Comparison of ENCODE assay signal across 9 cellular contexts in genomic region chr3:10602769-10603768, GRCh38.
DNase-seq lines count a peak whose midpoint lies in the region; ATAC-seq lines count a peak whose summit lies in the region.
"Had no signal": no experiment of that assay in that cellular context is flagged by ENCODE, and none has a peak within 500 bp of the region (broad histone marks: within the 10 kb centered on the region; RNA-seq: fewer than 3 reads in every experiment).

No MANE protein-coding gene starts in this region.

- peak; percentile 40 for DNase-seq in activated CD4-positive, CD25-positive, alpha-beta regulatory T cell treated with anti-CD3 and anti-CD28 coated beads, Interleukin-2, amount 50 U/mL, for 72 hours
- peak in 37 of 61 donors; percentile 21 to 93 (median 54) for DNase-seq in caudate nucleus (lab: John Stamatoyannopoulos, UW)
- DNase-seq in stimulated activated CD8-positive, alpha-beta memory T cell treated with anti-CD3 and anti-CD28 coated beads, Interleukin-4, amount 100 ng/mL, for 48 hours, result peak; percentile 73
- DNase-seq in left ventricle myocardium superior, result no peak
- DNase-seq in NCI-H146 treated with DMSO at 0.1 percent for 48 hours (lab: John Stamatoyannopoulos, UW; ENCODE audit: unreplicated experiment), result no peak

- peak overlapping the region; percentile 82 for H3K27ac ChIP-seq in caudate nucleus (ENCODE audit: low read depth, low read length)
- H3K27ac ChIP-seq: SJSA1 had no signal

- ATAC-seq in HG02852 (IDR thresholded peaks at IDR 0.05; ENCODE audit: unreplicated experiment) (peak; percentile 79), left ventricle myocardium superior (no peak), GM18498 (IDR thresholded peaks at IDR 0.05; ENCODE audit: unreplicated experiment) (no peak), HG03354 (IDR thresholded peaks at IDR 0.05; ENCODE audit: poor library complexity, severe bottlenecking, unreplicated experiment) (no peak)

- intact Hi-C loops in left ventricle myocardium superior (cut with micrococcal nuclease), result no loop called here

Comparison
In these comparisons a context has a peak if more than half of its experiments do, and no peak if none do; other contexts are left out.
1. DNase-seq: peak in activated CD4-positive, CD25-positive, alpha-beta regulatory T cell treated with anti-CD3 and anti-CD28 coated beads, Interleukin-2, amount 50 U/mL, for 72 hours (single experiment), caudate nucleus (37 of 61) and stimulated activated CD8-positive, alpha-beta memory T cell treated with anti-CD3 and anti-CD28 coated beads, Interleukin-4, amount 100 ng/mL, for 48 hours (single experiment); none in left ventricle myocardium superior (single experiment) and NCI-H146 treated with DMSO at 0.1 percent for 48 hours (single experiment).